ENCODE assay signal across 1 cellular context in the genomic region with DNA sequence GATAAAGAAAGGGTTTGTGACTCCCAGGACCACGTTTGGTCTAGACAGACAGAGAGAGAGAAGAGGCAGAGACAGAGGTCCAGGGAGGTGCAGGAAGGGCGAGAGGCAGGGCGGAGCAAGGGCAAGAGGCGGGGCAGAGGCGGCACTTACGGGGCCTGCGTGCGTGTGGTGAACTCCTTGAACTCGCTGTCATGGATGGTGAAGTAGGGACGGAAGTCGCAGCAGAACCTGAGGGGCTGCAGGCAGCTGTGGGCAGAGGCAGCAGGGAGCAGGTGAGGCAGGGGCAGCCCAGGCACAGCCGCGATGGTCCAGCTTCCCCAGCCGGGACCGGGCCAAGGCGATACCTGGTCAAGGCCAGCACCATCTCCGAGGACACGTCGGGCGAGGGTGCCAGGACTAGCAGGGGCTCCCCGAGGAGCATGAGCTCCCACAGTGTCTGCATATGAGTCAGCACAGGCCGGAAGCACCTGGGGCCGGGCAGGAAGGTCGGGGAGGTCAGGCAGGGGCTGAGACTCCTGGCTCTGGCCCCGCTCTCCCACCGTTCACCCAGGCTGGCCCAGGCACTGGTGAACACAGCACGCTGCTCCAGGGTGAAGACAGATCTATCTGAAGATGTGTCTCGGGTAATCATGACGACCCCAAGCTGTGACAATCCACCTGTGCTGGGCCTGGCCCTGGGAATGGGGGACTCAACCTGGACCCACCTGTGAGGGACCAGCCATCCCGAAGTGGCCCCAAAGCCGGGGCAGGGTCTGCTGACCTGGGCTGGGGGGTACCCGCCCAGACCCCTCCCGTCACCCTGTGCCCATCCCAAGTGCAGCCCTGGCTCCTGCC.
A peak's percentile ranks its signal among the peaks of the same experiment; 100 is the strongest.
TF ChIP-seq lines count a peak whose summit lies in the region.

No MANE protein-coding gene starts in this region.

TF ChIP-seq in HepG2, 621 proteins besides CTCF, POLR2A, EP300 and RAD21 (continued from another document and continues in another):
- TF ChIP-seq RFX3 (CRISPR knock-in tag; IDR thresholded peaks at IDR 0.05) (no peak), SCMH1 (CRISPR knock-in tag; IDR thresholded peaks at IDR 0.05; ENCODE audit: borderline replicate concordance) (no peak), ZNF143 (CRISPR knock-in tag; IDR thresholded peaks at IDR 0.05) (no peak), ZNF574 (CRISPR knock-in tag; IDR thresholded peaks at IDR 0.05) (no peak; the same call in 1 of the 2 replicates), ZNF720 (CRISPR knock-in tag; IDR thresholded peaks at IDR 0.05) (no peak), ZNF83 (CRISPR knock-in tag; IDR thresholded peaks at IDR 0.05; ENCODE audit: borderline replicate concordance) (no peak), SMARCC2 (IDR thresholded peaks at IDR 0.05) (no peak), E2F1 (CRISPR knock-in tag; IDR thresholded peaks at IDR 0.05) (no peak), AKAP8 (CRISPR knock-in tag; IDR thresholded peaks at IDR 0.05) (no peak), FOXO1 (CRISPR knock-in tag; IDR thresholded peaks at IDR 0.05) (no peak), MXI1 (IDR thresholded peaks at IDR 0.05; ENCODE audit: borderline replicate concordance, low read depth, low read length) (no peak), HDAC2 (CRISPR knock-in tag; IDR thresholded peaks at IDR 0.05) (no peak; the same call in 1 of the 2 replicates), ZFYVE20 (CRISPR knock-in tag; IDR thresholded peaks at IDR 0.05; ENCODE audit: borderline replicate concordance, low read depth) (no peak), HDAC6 (IDR thresholded peaks at IDR 0.05; ENCODE audit: low read depth, low read length) (no peak), HOXA5 (CRISPR knock-in tag; IDR thresholded peaks at IDR 0.05) (no peak), ZNF292 (CRISPR knock-in tag; IDR thresholded peaks at IDR 0.05; ENCODE audit: borderline replicate concordance, low read depth) (0 out of 2 replicates have a peak, but pooled peaks have one; percentile 24), MED13 (CRISPR knock-in tag; IDR thresholded peaks at IDR 0.05) (no peak), GATAD2A (CRISPR knock-in tag; IDR thresholded peaks at IDR 0.05) (0 out of 2 replicates have a peak, but pooled peaks have one; percentile 12), KAT2B (IDR thresholded peaks at IDR 0.05; ENCODE audit: borderline replicate concordance, low read depth, low read length) (no peak), SUZ12 (IDR thresholded peaks at IDR 0.05; ENCODE audit: low read depth, low read length) (no peak), SP140L (CRISPR knock-in tag; IDR thresholded peaks at IDR 0.05; ENCODE audit: borderline replicate concordance) (no peak), GLI4 (CRISPR knock-in tag; IDR thresholded peaks at IDR 0.05; ENCODE audit: borderline replicate concordance) (no peak), ZBTB26 (CRISPR knock-in tag; IDR thresholded peaks at IDR 0.05; ENCODE audit: borderline replicate concordance) (no peak), ZNF235 (CRISPR knock-in tag; IDR thresholded peaks at IDR 0.05; ENCODE audit: borderline replicate concordance) (no peak), ZNF33B (CRISPR knock-in tag; IDR thresholded peaks at IDR 0.05) (no peak), ZNF180 (CRISPR knock-in tag; IDR thresholded peaks at IDR 0.05; ENCODE audit: borderline replicate concordance, low read depth) (no peak), GRHL1 (CRISPR knock-in tag; conservative IDR thresholded peaks at IDR 0.05) (no peak)
- TF ChIP-seq, protein P1, sequence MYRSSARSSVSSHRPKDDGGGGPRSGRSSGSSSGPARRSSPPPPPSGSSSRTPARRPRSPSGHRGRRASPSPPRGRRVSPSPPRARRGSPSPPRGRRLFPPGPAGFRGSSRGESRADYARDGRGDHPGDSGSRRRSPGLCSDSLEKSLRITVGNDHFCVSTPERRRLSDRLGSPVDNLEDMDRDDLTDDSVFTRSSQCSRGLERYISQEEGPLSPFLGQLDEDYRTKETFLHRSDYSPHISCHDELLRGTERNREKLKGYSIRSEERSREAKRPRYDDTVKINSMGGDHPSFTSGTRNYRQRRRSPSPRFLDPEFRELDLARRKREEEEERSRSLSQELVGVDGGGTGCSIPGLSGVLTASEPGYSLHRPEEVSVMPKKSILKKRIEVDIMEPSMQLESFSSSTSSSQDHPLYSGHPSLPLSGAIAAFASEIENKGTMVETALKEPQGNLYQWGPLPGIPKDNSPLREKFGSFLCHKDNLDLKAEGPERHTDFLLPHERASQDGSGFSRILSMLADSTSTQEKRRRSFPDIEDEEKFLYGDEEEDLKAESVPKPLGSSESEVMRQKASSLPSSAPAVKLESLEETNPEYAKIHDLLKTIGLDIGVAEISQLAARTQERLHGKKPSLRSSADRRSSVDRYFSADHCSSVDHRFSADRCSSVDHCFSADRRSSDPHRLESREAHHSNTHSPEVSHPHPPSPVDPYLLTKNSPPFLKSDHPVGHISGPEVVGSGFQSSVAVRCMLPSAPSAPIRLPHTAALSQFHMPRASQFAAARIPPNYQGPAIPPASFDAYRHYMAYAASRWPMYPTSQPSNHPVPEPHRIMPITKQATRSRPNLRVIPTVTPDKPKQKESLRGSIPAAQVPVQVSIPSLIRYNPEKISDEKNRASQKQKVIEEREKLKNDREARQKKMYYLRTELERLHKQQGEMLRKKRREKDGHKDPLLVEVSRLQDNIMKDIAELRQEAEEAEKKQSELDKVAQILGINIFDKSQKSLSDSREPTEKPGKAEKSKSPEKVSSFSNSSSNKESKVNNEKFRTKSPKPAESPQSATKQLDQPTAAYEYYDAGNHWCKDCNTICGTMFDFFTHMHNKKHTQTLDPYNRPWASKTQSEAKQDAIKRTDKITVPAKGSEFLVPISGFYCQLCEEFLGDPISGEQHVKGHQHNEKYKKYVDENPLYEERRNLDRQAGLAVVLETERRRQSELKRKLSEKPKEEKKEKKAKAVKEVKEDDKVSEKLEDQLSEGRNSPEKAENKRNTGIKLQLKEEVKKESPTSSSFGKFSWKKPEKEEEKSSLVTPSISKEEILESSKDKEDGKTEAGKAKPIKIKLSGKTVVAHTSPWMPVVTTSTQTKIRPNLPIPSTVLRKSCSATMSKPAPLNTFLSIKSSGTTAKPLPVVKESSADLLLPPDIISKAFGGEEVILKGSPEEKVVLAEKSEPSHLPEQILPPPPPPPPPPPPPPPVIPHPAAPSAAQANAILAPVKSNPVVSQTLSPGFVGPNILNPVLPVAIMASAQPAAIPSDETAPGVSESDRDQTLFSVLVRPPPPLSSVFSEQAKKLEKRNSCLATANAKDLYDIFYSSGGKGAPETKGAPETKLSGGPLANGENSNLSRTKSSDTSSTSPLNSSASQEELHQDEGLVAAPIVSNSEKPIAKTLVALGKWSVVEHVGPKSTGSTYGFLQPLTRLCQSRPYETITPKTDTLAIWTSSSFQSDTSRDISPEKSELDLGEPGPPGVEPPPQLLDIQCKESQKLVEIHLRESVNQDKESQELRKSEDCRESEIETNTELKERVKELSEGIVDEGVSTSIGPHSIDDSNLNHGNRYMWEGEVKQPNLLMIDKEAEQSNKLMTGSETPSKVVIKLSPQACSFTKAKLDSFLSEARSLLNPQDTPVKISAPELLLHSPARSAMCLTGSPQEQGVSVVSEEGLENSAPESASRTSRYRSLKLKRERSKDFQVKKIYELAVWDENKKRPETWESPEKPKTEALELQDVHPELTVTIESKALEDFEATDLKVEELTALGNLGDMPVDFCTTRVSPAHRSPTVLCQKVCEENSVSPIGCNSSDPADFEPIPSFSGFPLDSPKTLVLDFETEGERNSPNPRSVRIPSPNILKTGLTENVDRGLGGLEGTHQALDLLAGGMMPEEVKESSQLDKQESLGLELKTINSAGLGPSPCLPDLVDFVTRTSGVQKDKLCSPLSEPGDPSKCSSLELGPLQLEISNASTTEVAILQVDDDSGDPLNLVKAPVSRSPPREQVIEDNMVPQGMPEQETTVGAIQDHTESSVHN (CRISPR knock-in tag; IDR thresholded peaks at IDR 0.05) = no peak
- TF ChIP-seq, protein P2, sequence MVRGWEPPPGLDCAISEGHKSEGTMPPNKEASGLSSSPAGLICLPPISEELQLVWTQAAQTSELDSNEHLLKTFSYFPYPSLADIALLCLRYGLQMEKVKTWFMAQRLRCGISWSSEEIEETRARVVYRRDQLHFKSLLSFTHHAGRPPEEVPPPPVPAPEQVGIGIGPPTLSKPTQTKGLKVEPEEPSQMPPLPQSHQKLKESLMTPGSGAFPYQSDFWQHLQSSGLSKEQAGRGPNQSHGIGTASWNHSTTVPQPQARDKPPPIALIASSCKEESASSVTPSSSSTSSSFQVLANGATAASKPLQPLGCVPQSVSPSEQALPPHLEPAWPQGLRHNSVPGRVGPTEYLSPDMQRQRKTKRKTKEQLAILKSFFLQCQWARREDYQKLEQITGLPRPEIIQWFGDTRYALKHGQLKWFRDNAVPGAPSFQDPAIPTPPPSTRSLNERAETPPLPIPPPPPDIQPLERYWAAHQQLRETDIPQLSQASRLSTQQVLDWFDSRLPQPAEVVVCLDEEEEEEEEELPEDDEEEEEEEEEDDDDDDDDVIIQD (CRISPR knock-in tag; IDR thresholded peaks at IDR 0.05; ENCODE audit: low read depth) = no peak
- TF ChIP-seq, protein P3, sequence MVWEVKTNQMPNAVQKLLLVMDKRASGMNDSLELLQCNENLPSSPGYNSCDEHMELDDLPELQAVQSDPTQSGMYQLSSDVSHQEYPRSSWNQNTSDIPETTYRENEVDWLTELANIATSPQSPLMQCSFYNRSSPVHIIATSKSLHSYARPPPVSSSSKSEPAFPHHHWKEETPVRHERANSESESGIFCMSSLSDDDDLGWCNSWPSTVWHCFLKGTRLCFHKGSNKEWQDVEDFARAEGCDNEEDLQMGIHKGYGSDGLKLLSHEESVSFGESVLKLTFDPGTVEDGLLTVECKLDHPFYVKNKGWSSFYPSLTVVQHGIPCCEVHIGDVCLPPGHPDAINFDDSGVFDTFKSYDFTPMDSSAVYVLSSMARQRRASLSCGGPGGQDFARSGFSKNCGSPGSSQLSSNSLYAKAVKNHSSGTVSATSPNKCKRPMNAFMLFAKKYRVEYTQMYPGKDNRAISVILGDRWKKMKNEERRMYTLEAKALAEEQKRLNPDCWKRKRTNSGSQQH (CRISPR knock-in tag; IDR thresholded peaks at IDR 0.05; ENCODE audit: low read depth) = no peak
- TF ChIP-seq, protein P4, sequence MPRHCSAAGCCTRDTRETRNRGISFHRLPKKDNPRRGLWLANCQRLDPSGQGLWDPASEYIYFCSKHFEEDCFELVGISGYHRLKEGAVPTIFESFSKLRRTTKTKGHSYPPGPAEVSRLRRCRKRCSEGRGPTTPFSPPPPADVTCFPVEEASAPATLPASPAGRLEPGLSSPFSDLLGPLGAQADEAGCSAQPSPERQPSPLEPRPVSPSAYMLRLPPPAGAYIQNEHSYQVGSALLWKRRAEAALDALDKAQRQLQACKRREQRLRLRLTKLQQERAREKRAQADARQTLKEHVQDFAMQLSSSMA (CRISPR knock-in tag; IDR thresholded peaks at IDR 0.05) = no peak
- TF ChIP-seq, protein P5, sequence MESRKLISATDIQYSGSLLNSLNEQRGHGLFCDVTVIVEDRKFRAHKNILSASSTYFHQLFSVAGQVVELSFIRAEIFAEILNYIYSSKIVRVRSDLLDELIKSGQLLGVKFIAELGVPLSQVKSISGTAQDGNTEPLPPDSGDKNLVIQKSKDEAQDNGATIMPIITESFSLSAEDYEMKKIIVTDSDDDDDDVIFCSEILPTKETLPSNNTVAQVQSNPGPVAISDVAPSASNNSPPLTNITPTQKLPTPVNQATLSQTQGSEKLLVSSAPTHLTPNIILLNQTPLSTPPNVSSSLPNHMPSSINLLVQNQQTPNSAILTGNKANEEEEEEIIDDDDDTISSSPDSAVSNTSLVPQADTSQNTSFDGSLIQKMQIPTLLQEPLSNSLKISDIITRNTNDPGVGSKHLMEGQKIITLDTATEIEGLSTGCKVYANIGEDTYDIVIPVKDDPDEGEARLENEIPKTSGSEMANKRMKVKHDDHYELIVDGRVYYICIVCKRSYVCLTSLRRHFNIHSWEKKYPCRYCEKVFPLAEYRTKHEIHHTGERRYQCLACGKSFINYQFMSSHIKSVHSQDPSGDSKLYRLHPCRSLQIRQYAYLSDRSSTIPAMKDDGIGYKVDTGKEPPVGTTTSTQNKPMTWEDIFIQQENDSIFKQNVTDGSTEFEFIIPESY (CRISPR knock-in tag; IDR thresholded peaks at IDR 0.05) = no peak
